ENCODE assay signal across 7 cellular contexts in the genomic region with DNA sequence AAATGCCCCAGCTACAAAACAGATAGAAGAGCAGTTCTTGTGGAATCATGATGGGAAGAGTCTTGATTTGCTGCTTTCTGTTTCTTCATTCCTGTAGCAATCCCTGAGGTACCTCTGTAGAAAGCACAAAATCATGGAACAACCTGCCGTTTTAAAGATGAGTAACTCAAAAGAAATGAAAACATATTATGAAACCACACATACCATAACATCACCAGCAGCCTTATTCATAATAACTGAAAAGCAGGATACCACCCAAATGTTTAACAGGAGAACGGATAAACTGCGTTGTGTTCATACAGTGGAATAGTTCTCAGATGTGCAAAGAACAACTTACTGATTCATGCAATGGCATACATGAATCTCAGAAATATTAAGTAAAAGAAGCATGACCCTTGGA.
"Had no signal": no experiment of that assay in that cellular context is flagged by ENCODE, and none has a peak within 500 bp of the region (broad histone marks: within the 10 kb centered on the region; RNA-seq: fewer than 3 reads in every experiment).

No MANE protein-coding gene starts in this region.

- H3K4me2 ChIP-seq: GM23338 had no signal

- DNase-seq: H9, HCEC 1CT had no signal

- FAIRE-seq: H1, H54, HTR-8/SVneo had no signal

- H3K4me3 Mint-ChIP-seq: GM23338, H9, IgD-negative memory B cell had no signal

- H3K4me3 ChIP-seq: GM23338 had no signal

- H3K27ac Mint-ChIP-seq: GM23338, H9, IgD-negative memory B cell had no signal

- H3K4me1 Mint-ChIP-seq: GM23338 had no signal

- ATAC-seq: GM23338 had no signal

- H3K9me3 Mint-ChIP-seq: GM23338, H9 had no signal

- H2AFZ ChIP-seq: GM23338 had no signal
